ENCODE assay signal across 1 cellular context in genomic region chr4:82125170-82125862, GRCh38.
TF ChIP-seq lines count a peak whose summit lies in the region.

No MANE protein-coding gene starts in this region.

TF ChIP-seq in GM23338, 12 proteins besides CTCF, POLR2A, EP300 and RAD21 (continued from another document):
- TF ChIP-seq ZNF462 (CRISPR knock-in tag; IDR thresholded peaks at IDR 0.05), result no peak
- no peak for TF ChIP-seq REST (IDR thresholded peaks at IDR 0.05; ENCODE audit: unreplicated experiment)
- no peak for TF ChIP-seq ZNF331 (CRISPR knock-in tag; IDR thresholded peaks at IDR 0.05; ENCODE audit: low read depth)
- TF ChIP-seq CREB1 (CRISPR knock-in tag; IDR thresholded peaks at IDR 0.05; ENCODE audit: low read depth), result no peak
- no peak for TF ChIP-seq STAT1 (IDR thresholded peaks at IDR 0.05; ENCODE audit: unreplicated experiment)
- TF ChIP-seq POLR2AphosphoS5 (IDR thresholded peaks at IDR 0.05; ENCODE audit: low read depth), result no peak
- TF ChIP-seq NANOG (IDR thresholded peaks at IDR 0.05; ENCODE audit: borderline replicate concordance), result no peak
- no peak for TF ChIP-seq JUNB (IDR thresholded peaks at IDR 0.05; ENCODE audit: unreplicated experiment)
TF ChIP-seq in GM23338: peak in this region for 0.
